In genomic region chr15:64828985-64829384, GRCh38 we compare ENCODE assay signal across 19 cellular contexts. TPM values are rescaled to one million over a fixed set of nuclear protein-coding genes. Genes with fewer than 3 reads are reported as not detected.
DNase-seq lines count a peak whose midpoint lies in the region; ATAC-seq, FAIRE-seq and TF ChIP-seq lines count a peak whose summit lies in the region.
"Had no signal": no experiment of that assay in that cellular context is flagged by ENCODE, and none has a peak within 500 bp of the region (broad histone marks: within the 10 kb centered on the region; RNA-seq: fewer than 3 reads in every experiment).

No MANE protein-coding gene starts in this region.

- H3K4me3 Mint-ChIP-seq in stimulated activated naive B cell treated with anti-CD40 and anti-IgM and Interleukin-4, amounts not matched to agents 10 μg/mL and 1 μg/mL and 100 μg/mL, for 72 hours, result no peak overlapping the region
- no peak overlapping the region for H3K4me3 Mint-ChIP-seq in CD4-positive, alpha-beta T cell
- H3K4me3 Mint-ChIP-seq: GM23338 had no signal

- FAIRE-seq in RCC 7860 (lab: Jason Lieb, UNC), result no peak
- FAIRE-seq: GM19239, HTR-8/SVneo had no signal

- DNase-seq in EH (ENCODE audit: low read depth) (peak; percentile 46), HS-5 (ENCODE audit: low read depth) (peak; percentile 47), RCC 7860 (ENCODE audit: low spot score) (peak; percentile 16), fibroblast of mammary gland (ENCODE audit: low read depth) (peak; percentile 27), lower lobe of right lung (no peak)
- no peak for DNase-seq in stimulated activated naive B cell treated with anti-CD40 and anti-IgM and Interleukin-4, amounts not matched to agents 10 μg/mL and 1 μg/mL and 100 μg/mL, for 72 hours
- DNase-seq in CD4-positive, alpha-beta T cell, result no peak
- DNase-seq: DMS 273 treated with DMSO at 0.1 percent for 48 hours; MV-4-11; NCI-H1417; NCI-H187 treated with DMSO at 0.1 percent for 48 hours; NCI-H69; NK-92 treated with Interleukin-12 subunit alpha and Interleukin-12 subunit beta, amount 100 ng/mL, for 24 hours; OCI-M1 had no signal

- ATAC-seq in stimulated activated naive B cell treated with anti-CD40 and anti-IgM and Interleukin-4, amounts not matched to agents 10 μg/mL and 1 μg/mL and 100 μg/mL, for 72 hours (replicated peaks), result no peak
- ATAC-seq in CD4-positive, alpha-beta T cell (ENCODE audit: poor library complexity), result no peak
- no peak for ATAC-seq in lower lobe of right lung
- ATAC-seq: GM23338 had no signal

- H3K9me3 Mint-ChIP-seq in stimulated activated naive B cell treated with anti-CD40 and anti-IgM and Interleukin-4, amounts not matched to agents 10 μg/mL and 1 μg/mL and 100 μg/mL, for 72 hours, result peaks cover 0 to 1% of the 10 kb centered on the region in 2 donors
- no peaks in the 10 kb centered on the region for H3K9me3 Mint-ChIP-seq in CD4-positive, alpha-beta T cell
- H3K9me3 Mint-ChIP-seq: GM23338 had no signal

- no peak overlapping the region for H3K27ac ChIP-seq in CD4-positive, alpha-beta T cell (ENCODE audit: low read depth, low read length)
- H3K27ac ChIP-seq in lower lobe of right lung, result no peak overlapping the region
- H3K27ac ChIP-seq: C4-2B had no signal

- H3K36me3 ChIP-seq in lower lobe of right lung, result no peaks in the 10 kb centered on the region

- POLR2A ChIA-PET in CD4-positive, alpha-beta T cell (lab: Charles Lee), result interaction anchor here (0.6 kb wide), 1 partner anchor 97 kb away, joined by 3 read pairs; no protein-coding TSS in a partner anchor

- H3K27ac Mint-ChIP-seq in stimulated activated naive B cell treated with anti-CD40 and anti-IgM and Interleukin-4, amounts not matched to agents 10 μg/mL and 1 μg/mL and 100 μg/mL, for 72 hours, result no peak overlapping the region
- no peak overlapping the region for H3K27ac Mint-ChIP-seq in CD4-positive, alpha-beta T cell
- H3K27ac Mint-ChIP-seq: GM23338 had no signal

- H3K4me1 ChIP-seq in lower lobe of right lung, result peaks cover 14% of the 10 kb centered on the region

- H3K4me3 ChIP-seq in fibroblast of mammary gland (ENCODE audit: control insufficient read depth, low read depth, low read length) (no peak overlapping the region), lower lobe of right lung (no peak overlapping the region)
- H3K4me3 ChIP-seq: GM23338 had no signal

- CTCF ChIA-PET in CD4-positive, alpha-beta T cell (lab: Charles Lee), result no interaction called here

- H3K36me3 Mint-ChIP-seq in stimulated activated naive B cell treated with anti-CD40 and anti-IgM and Interleukin-4, amounts not matched to agents 10 μg/mL and 1 μg/mL and 100 μg/mL, for 72 hours, result no peaks in the 10 kb centered on the region
- H3K36me3 Mint-ChIP-seq in CD4-positive, alpha-beta T cell (ENCODE audit: low read depth), result no peaks in the 10 kb centered on the region

- intact Hi-C loops in CD4-positive, alpha-beta T cell (cut with DNase I, micrococcal nuclease), result loop anchor here in 1 of 2 experiments (10.0 kb wide), 1 partner anchor 664 kb away; the partner anchor contains the start of gene PPIB
- intact Hi-C loops in lower lobe of right lung (cut with DNase I), result no loop called here

- TF ChIP-seq CTCF in fibroblast of mammary gland (conservative IDR thresholded peaks at IDR 0.05; ENCODE audit: control insufficient read depth, insufficient read depth, low read depth, low read length) (no peak), lower lobe of right lung (IDR thresholded peaks at IDR 0.05) (no peak)
- no peak for TF ChIP-seq CTCF in CD4-positive, alpha-beta T cell (IDR thresholded peaks at IDR 0.05)

- peaks cover 15 to 24% of the 10 kb centered on the region in 2 donors for H3K4me1 Mint-ChIP-seq in stimulated activated naive B cell treated with anti-CD40 and anti-IgM and Interleukin-4, amounts not matched to agents 10 μg/mL and 1 μg/mL and 100 μg/mL, for 72 hours
- H3K4me1 Mint-ChIP-seq in CD4-positive, alpha-beta T cell (ENCODE audit: low read depth), result peaks cover 27% of the 10 kb centered on the region

- peaks cover 5 to 6% of the 10 kb centered on the region in 2 donors for H3K27me3 Mint-ChIP-seq in stimulated activated naive B cell treated with anti-CD40 and anti-IgM and Interleukin-4, amounts not matched to agents 10 μg/mL and 1 μg/mL and 100 μg/mL, for 72 hours
- peaks cover 13% of the 10 kb centered on the region for H3K27me3 Mint-ChIP-seq in CD4-positive, alpha-beta T cell

- peaks cover 5% of the 10 kb centered on the region for H3K27me3 ChIP-seq in CD4-positive, alpha-beta T cell (ENCODE audit: control insufficient read depth, insufficient read depth, low read length)
- no peaks in the 10 kb centered on the region for H3K27me3 ChIP-seq in lower lobe of right lung (ENCODE audit: low read depth)

- no peaks in the 10 kb centered on the region for H3K9me3 ChIP-seq in CD4-positive, alpha-beta T cell (ENCODE audit: control insufficient read depth, low read length)
- no peaks in the 10 kb centered on the region for H3K9me3 ChIP-seq in lower lobe of right lung

RNA-seq across cellular contexts. Expression of gene PIF1, which starts 3.5 kb away (rescaled TPM):
- under 1 TPM; 0.22 to 0.27 TPM for total RNA-seq in CD4-positive, alpha-beta T cell
- 1.4 TPM for total RNA-seq in lower lobe of right lung

RNA-seq across cellular contexts. Expression of gene PLEKHO2, which starts 12.7 kb away (rescaled TPM):
- total RNA-seq in CD4-positive, alpha-beta T cell, result 1 to 10 TPM; 5.6 to 5.9 TPM
- 68.3 TPM for total RNA-seq in lower lobe of right lung

RNA-seq across cellular contexts. Expression of gene RBPMS2, which starts 53.6 kb away (rescaled TPM):
- not detected for total RNA-seq in CD4-positive, alpha-beta T cell
- total RNA-seq in lower lobe of right lung, result 4.0 TPM
- total RNA-seq: LHCN-M2 had no signal

Comparison
In these comparisons a context has a peak if more than half of its experiments do, and no peak if none do; other contexts are left out.
1. DNase-seq: peak in EH (single experiment), HS-5 (single experiment), RCC 7860 (single experiment) and fibroblast of mammary gland (single experiment); none in stimulated activated naive B cell treated with anti-CD40 and anti-IgM and Interleukin-4, amounts not matched to agents 10 μg/mL and 1 μg/mL and 100 μg/mL, for 72 hours (single experiment), CD4-positive, alpha-beta T cell (0 of 10) and lower lobe of right lung (single experiment).
2. RNA of gene PLEKHO2, which starts 12.7 kb away (total RNA-seq): 68.3 TPM in lower lobe of right lung (single experiment); 5.6 to 5.9 TPM in CD4-positive, alpha-beta T cell; every median in the first group is over 10 times any median in the second.